9 cellular contexts compared by ENCODE assay signal in genomic region chr14:64726585-64726890, GRCh38. TPM values are rescaled to one million over a fixed set of nuclear protein-coding genes. Genes with fewer than 3 reads are reported as not detected.
DNase-seq lines count a peak whose midpoint lies in the region; ATAC-seq and TF ChIP-seq lines count a peak whose summit lies in the region.
"Had no signal": no experiment of that assay in that cellular context is flagged by ENCODE, and none has a peak within 500 bp of the region (broad histone marks: within the 10 kb centered on the region; RNA-seq: fewer than 3 reads in every experiment).

No MANE protein-coding gene starts in this region.

- DNase-seq in activated CD4-positive, CD25-positive, alpha-beta regulatory T cell (lab: John Stamatoyannopoulos, UW) = no peak
- peak; percentile 68 to 93 for DNase-seq in NCI-H526 (lab: John Stamatoyannopoulos, UW)
- no peak for DNase-seq in effector memory CD8-positive, alpha-beta T cell
- peak; percentile 35 for DNase-seq in stimulated activated CD4-positive, alpha-beta T cell treated with anti-CD3 and anti-CD28 coated beads, Interleukin-1b, Interleukin-23, amount 100 ng/mL, for 48 hours
- no peak for DNase-seq in thyroid gland
- no peak for DNase-seq in SKM-1 (lab: John Stamatoyannopoulos, UW; ENCODE audit: unreplicated experiment)

- WGBS in thyroid gland, 2 donors = 67 to 93% methylated on average over 5 of the region's 5 CpGs

- peaks cover 16 to 45% of the 10 kb centered on the region in 2 donors for H3K4me1 ChIP-seq in thyroid gland

- H3K27ac Mint-ChIP-seq in effector memory CD8-positive, alpha-beta T cell = peak overlapping the region; percentile 91 to 96

- peaks cover 42% of the 10 kb centered on the region for H3K36me3 Mint-ChIP-seq in effector memory CD8-positive, alpha-beta T cell (ENCODE audit: insufficient read depth)

- H3K4me1 Mint-ChIP-seq in effector memory CD8-positive, alpha-beta T cell (ENCODE audit: low read depth in 2 of 2) = peaks cover 63 to 81% of the 10 kb centered on the region in 2 donors

- H3K36me3 ChIP-seq in thyroid gland = peaks cover 20% of the 10 kb centered on the region in 2 donors

- no peak overlapping the region for H3K4me3 ChIP-seq in thyroid gland (replicated peaks in 1 of 3)
- H3K4me3 ChIP-seq: heart left ventricle had no signal

- intact Hi-C loops in thyroid gland (cut with DNase I) = no loop called here

- H3K27me3 ChIP-seq in thyroid gland = no peaks in the 10 kb centered on the region
- H3K27me3 ChIP-seq: heart left ventricle had no signal

- H3K9me3 ChIP-seq in thyroid gland = no peaks in the 10 kb centered on the region
- H3K9me3 ChIP-seq: heart left ventricle had no signal

- no peak overlapping the region for H3K27ac ChIP-seq in thyroid gland

- no peaks in the 10 kb centered on the region for H3K27me3 Mint-ChIP-seq in effector memory CD8-positive, alpha-beta T cell

- peak; percentile 70 to 76 for ATAC-seq in activated CD4-positive, CD25-positive, alpha-beta regulatory T cell treated with anti-CD3 and anti-CD28 coated beads, Interleukin-2, amount 50 U/mL, for 24 hours
- ATAC-seq in effector memory CD8-positive, alpha-beta T cell (replicated peaks) = peak; percentile 40
- ATAC-seq in GM18867 (IDR thresholded peaks at IDR 0.05; ENCODE audit: unreplicated experiment) = no peak
- ATAC-seq: heart left ventricle had no signal

- no peaks in the 10 kb centered on the region for H3K9me3 Mint-ChIP-seq in effector memory CD8-positive, alpha-beta T cell

- TF ChIP-seq CTCF in thyroid gland (IDR thresholded peaks at IDR 0.05) = no peak

- peak overlapping the region; percentile 18 to 68 for H3K4me3 Mint-ChIP-seq in effector memory CD8-positive, alpha-beta T cell

- no peak for TF ChIP-seq POLR2A in thyroid gland (IDR thresholded peaks at IDR 0.05)

RNA-seq across cellular contexts. Expression of gene PLEKHG3, which starts 22.3 kb away (rescaled TPM):
- total RNA-seq in thyroid gland = 10 to 100 TPM; 41.0 to 83.0 (median 54.6) TPM

Comparison
In these comparisons a context has a peak if more than half of its experiments do, and no peak if none do; other contexts are left out.
1. DNase-seq: peak in NCI-H526 (2 of 2) and stimulated activated CD4-positive, alpha-beta T cell treated with anti-CD3 and anti-CD28 coated beads, Interleukin-1b, Interleukin-23, amount 100 ng/mL, for 48 hours (single experiment); none in activated CD4-positive, CD25-positive, alpha-beta regulatory T cell (0 of 4), effector memory CD8-positive, alpha-beta T cell (0 of 3), thyroid gland (0 of 2) and SKM-1 (single experiment).